9 cellular contexts compared by ENCODE assay signal in the genomic region with DNA sequence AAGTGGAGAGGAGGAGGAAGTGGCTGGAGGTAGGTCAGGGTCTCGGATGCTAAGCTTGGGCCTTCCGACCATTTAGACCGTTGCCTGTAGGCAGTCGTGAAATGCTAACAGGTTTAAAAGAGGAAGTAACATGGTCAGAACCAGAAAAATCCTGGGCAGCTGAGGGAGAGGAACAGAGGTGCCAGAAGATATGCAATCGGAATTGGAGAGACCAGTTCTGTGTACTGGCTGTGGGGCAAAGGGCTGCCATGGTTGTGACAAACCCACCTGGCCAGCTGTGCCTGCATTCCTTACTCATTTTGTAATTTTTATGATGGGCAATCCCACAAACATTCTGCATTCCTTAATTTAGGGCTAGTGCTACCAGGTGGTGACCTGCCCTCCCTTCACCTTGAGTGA.
DNase-seq lines count a peak whose midpoint lies in the region; ATAC-seq lines count a peak whose summit lies in the region.
"Had no signal": no experiment of that assay in that cellular context is flagged by ENCODE, and none has a peak within 500 bp of the region (broad histone marks: within the 10 kb centered on the region; RNA-seq: fewer than 3 reads in every experiment).

No MANE protein-coding gene starts in this region.

- peaks cover 50% of the 10 kb centered on the region for H3K36me3 Mint-ChIP-seq in T-helper 1 cell treated with Interleukin-12 subunit alpha and Interleukin-12 subunit beta and Interleukin-4 antibody, amounts not matched to agents 30 μg/mL and 1 μg/mL, for 36 hours (ENCODE audit: low read depth)
- peaks cover 62% of the 10 kb centered on the region for H3K36me3 Mint-ChIP-seq in stimulated activated memory B cell treated with anti-CD40 and anti-IgM and Interleukin-4, amounts not matched to agents 10 μg/mL and 1 μg/mL and 100 μg/mL, for 72 hours

- peaks cover 14 to 50% of the 10 kb centered on the region in 2 donors for H3K36me3 ChIP-seq in duodenal mucosa (ENCODE audit: control insufficient read depth in 1 of 2, insufficient read depth in 2 of 2, low read length in 2 of 2)

- H3K27ac Mint-ChIP-seq in T-helper 1 cell treated with Interleukin-12 subunit alpha and Interleukin-12 subunit beta and Interleukin-4 antibody, amounts not matched to agents 30 μg/mL and 1 μg/mL, for 36 hours: peak overlapping the region; percentile 34
- H3K27ac Mint-ChIP-seq in stimulated activated memory B cell treated with anti-CD40 and anti-IgM and Interleukin-4, amounts not matched to agents 10 μg/mL and 1 μg/mL and 100 μg/mL, for 72 hours: peak overlapping the region; percentile 93

- H3K9me3 ChIP-seq in duodenal mucosa (ENCODE audit: control insufficient read depth in 1 of 2, low read length in 2 of 2): no peaks in the 10 kb centered on the region
- H3K9me3 ChIP-seq: SJCRH30 had no signal

- H3K4me1 Mint-ChIP-seq in T-helper 1 cell treated with Interleukin-12 subunit alpha and Interleukin-12 subunit beta and Interleukin-4 antibody, amounts not matched to agents 30 μg/mL and 1 μg/mL, for 36 hours (ENCODE audit: low read depth): peaks cover 40% of the 10 kb centered on the region
- H3K4me1 Mint-ChIP-seq in stimulated activated memory B cell treated with anti-CD40 and anti-IgM and Interleukin-4, amounts not matched to agents 10 μg/mL and 1 μg/mL and 100 μg/mL, for 72 hours: peaks cover 78% of the 10 kb centered on the region

- no peak overlapping the region for H3K4me3 Mint-ChIP-seq in T-helper 1 cell treated with Interleukin-12 subunit alpha and Interleukin-12 subunit beta and Interleukin-4 antibody, amounts not matched to agents 30 μg/mL and 1 μg/mL, for 36 hours
- peak overlapping the region; percentile 11 for H3K4me3 Mint-ChIP-seq in stimulated activated memory B cell treated with anti-CD40 and anti-IgM and Interleukin-4, amounts not matched to agents 10 μg/mL and 1 μg/mL and 100 μg/mL, for 72 hours

- H3K27me3 ChIP-seq in duodenal mucosa (ENCODE audit: control insufficient read depth in 1 of 2, insufficient read depth in 2 of 2, low read length in 2 of 2): no peaks in the 10 kb centered on the region
- H3K27me3 ChIP-seq: SJCRH30 had no signal

- H3K27me3 Mint-ChIP-seq in T-helper 1 cell treated with Interleukin-12 subunit alpha and Interleukin-12 subunit beta and Interleukin-4 antibody, amounts not matched to agents 30 μg/mL and 1 μg/mL, for 36 hours (ENCODE audit: low read depth): no peaks in the 10 kb centered on the region
- H3K27me3 Mint-ChIP-seq in stimulated activated memory B cell treated with anti-CD40 and anti-IgM and Interleukin-4, amounts not matched to agents 10 μg/mL and 1 μg/mL and 100 μg/mL, for 72 hours: no peaks in the 10 kb centered on the region

- DNase-seq in T-helper 1 cell: no peak
- no peak for DNase-seq in NCI-H1092 (lab: John Stamatoyannopoulos, UW)
- no peak for DNase-seq in activated CD4-positive, alpha-beta T cell treated with anti-CD3 and anti-CD28 coated beads for 48 hours
- no peak for DNase-seq in SW 1271 (lab: John Stamatoyannopoulos, UW)
- DNase-seq: SJCRH30 had no signal

- peak overlapping the region in 1 of 2 donors; percentile 28 for H3K9ac ChIP-seq in duodenal mucosa (ENCODE audit: low read depth in 1 of 2, low read length in 2 of 2)

- peak; percentile 47 for ATAC-seq in HG03139 (IDR thresholded peaks at IDR 0.05; ENCODE audit: unreplicated experiment)
- ATAC-seq in stimulated activated memory B cell treated with anti-CD40 and anti-IgM and Interleukin-4, amounts not matched to agents 10 μg/mL and 1 μg/mL and 100 μg/mL, for 72 hours: peak; percentile 73

- peak overlapping the region; percentile 46 for H3K27ac ChIP-seq in duodenal mucosa (ENCODE audit: low read depth, low read length)
- H3K27ac ChIP-seq: SJCRH30 had no signal

- H3K9me3 Mint-ChIP-seq in T-helper 1 cell treated with Interleukin-12 subunit alpha and Interleukin-12 subunit beta and Interleukin-4 antibody, amounts not matched to agents 30 μg/mL and 1 μg/mL, for 36 hours: no peaks in the 10 kb centered on the region
- no peaks in the 10 kb centered on the region for H3K9me3 Mint-ChIP-seq in stimulated activated memory B cell treated with anti-CD40 and anti-IgM and Interleukin-4, amounts not matched to agents 10 μg/mL and 1 μg/mL and 100 μg/mL, for 72 hours

- H3K4me3 ChIP-seq in duodenal mucosa (ENCODE audit: low read depth in 1 of 2, low read length in 2 of 2): peak overlapping the region in 1 of 2 donors; percentile 13
- H3K4me3 ChIP-seq: SJCRH30 had no signal

- peaks cover 38 to 48% of the 10 kb centered on the region in 2 donors for H3K4me1 ChIP-seq in duodenal mucosa (ENCODE audit: control insufficient read depth in 1 of 2, insufficient read depth in 2 of 2, low read length in 2 of 2)
- H3K4me1 ChIP-seq: SJCRH30 had no signal
